In genomic region chr3:183265157-183265642, GRCh38 we compare ENCODE assay signal across 8 cellular contexts. TPM values are rescaled to one million over a fixed set of nuclear protein-coding genes. Genes with fewer than 3 reads are reported as not detected.
DNase-seq lines count a peak whose midpoint lies in the region; ATAC-seq and TF ChIP-seq lines count a peak whose summit lies in the region.

No MANE protein-coding gene starts in this region.

- peak; percentile 38 for DNase-seq in H7
- DNase-seq in Panc1 (ENCODE audit: low read depth, low spot score), result no peak
- peak; percentile 49 for DNase-seq in fibroblast of peridontal ligament (ENCODE audit: extremely low read depth)
- DNase-seq in neural progenitor cell (ENCODE audit: low spot score), result peak; percentile 82
- no peak for DNase-seq in activated T-cell treated with anti-CD3 and anti-CD28 coated beads, Interleukin-2, amount 50 U/mL, for 4 hours
- no peak for DNase-seq in mesenteric fat pad (ENCODE audit: low spot score)

- H3K27me3 ChIP-seq in H7 (ENCODE audit: control insufficient read depth, insufficient read depth, low read length) (no peaks in the 10 kb centered on the region; the same call in 1 of the 2 replicates), Panc1 (ENCODE audit: control insufficient read depth, insufficient read depth, low read length) (no peaks in the 10 kb centered on the region), neural progenitor cell (no peaks in the 10 kb centered on the region)

- H3K4me1 Mint-ChIP-seq in neural progenitor cell, result peaks cover 20% of the 10 kb centered on the region
- peaks cover 5% of the 10 kb centered on the region for H3K4me1 Mint-ChIP-seq in activated T-cell treated with anti-CD3 and anti-CD28 coated beads, Interleukin-2, amount 50 U/mL, for 4 hours (ENCODE audit: low read depth)

- H3K36me3 ChIP-seq in H7 (replicated peaks; ENCODE audit: control insufficient read depth, insufficient read depth, low read length), result no peaks in the 10 kb centered on the region
- no peaks in the 10 kb centered on the region for H3K36me3 ChIP-seq in Panc1 (ENCODE audit: control insufficient read depth, insufficient read depth, low read length)
- H3K36me3 ChIP-seq in neural progenitor cell, result no peaks in the 10 kb centered on the region

- peaks cover 36% of the 10 kb centered on the region for H3K79me2 ChIP-seq in neural progenitor cell (ENCODE audit: low read depth)

- BruUV-seq in Panc1 (replicated peaks; lab: Mats Ljungman, UMichigan), result no TSS peak

- peaks cover 18% of the 10 kb centered on the region for H3K36me3 Mint-ChIP-seq in neural progenitor cell
- H3K36me3 Mint-ChIP-seq in activated T-cell treated with anti-CD3 and anti-CD28 coated beads, Interleukin-2, amount 50 U/mL, for 4 hours (ENCODE audit: insufficient read depth), result peaks cover 21% of the 10 kb centered on the region

- CTCF ChIA-PET in Panc1 (lab: Charles Lee), result no interaction called here

- H3K9me3 ChIP-seq in Panc1 (ENCODE audit: control insufficient read depth, insufficient read depth, low read depth, low read length) (no peaks in the 10 kb centered on the region), neural progenitor cell (ENCODE audit: low read depth) (no peaks in the 10 kb centered on the region)

- no peak overlapping the region for H3K9ac ChIP-seq in neural progenitor cell

- no peak for TF ChIP-seq CTCF in Panc1 (IDR thresholded peaks at IDR 0.05)
- TF ChIP-seq CTCF in neural progenitor cell (IDR thresholded peaks at IDR 0.05), result no peak

- peak overlapping the region; percentile 20 for H2AFZ ChIP-seq in neural progenitor cell (replicated peaks)

- POLR2A ChIA-PET in Panc1 (lab: Charles Lee), result interaction anchor here (1.1 kb wide), 1 partner anchor 9 kb away, joined by 4 read pairs; no protein-coding TSS in a partner anchor

- in situ Hi-C loops in Panc1 (cut with HindIII; ENCODE audit: low pct_unique_long_range_greater_than_20kb, low sequenced_read_pairs), result no loop called here

- intact Hi-C loops in Panc1 (cut with micrococcal nuclease; ENCODE audit: unreplicated experiment), result no loop called here

- H3K4me3 Mint-ChIP-seq in neural progenitor cell, result no peak overlapping the region
- no peak overlapping the region for H3K4me3 Mint-ChIP-seq in activated T-cell treated with anti-CD3 and anti-CD28 coated beads, Interleukin-2, amount 50 U/mL, for 4 hours

- no peaks in the 10 kb centered on the region for H3K27me3 Mint-ChIP-seq in neural progenitor cell (ENCODE audit: insufficient read depth, low read depth)
- H3K27me3 Mint-ChIP-seq in activated T-cell treated with anti-CD3 and anti-CD28 coated beads, Interleukin-2, amount 50 U/mL, for 4 hours (ENCODE audit: low read depth), result peaks cover 4% of the 10 kb centered on the region

- H3K27ac Mint-ChIP-seq in neural progenitor cell, result no peak overlapping the region

- peak overlapping the region; percentile 74 for H3K4me2 ChIP-seq in neural progenitor cell

- no peaks in the 10 kb centered on the region for H3K9me3 Mint-ChIP-seq in neural progenitor cell
- no peaks in the 10 kb centered on the region for H3K9me3 Mint-ChIP-seq in activated T-cell treated with anti-CD3 and anti-CD28 coated beads, Interleukin-2, amount 50 U/mL, for 4 hours

- TF ChIP-seq POLR2A in GM18505 (IDR thresholded peaks at IDR 0.05; ENCODE audit: borderline replicate concordance, extremely low read depth, insufficient read depth, insufficient read length), result no peak

- H3K4me1 ChIP-seq in Panc1 (ENCODE audit: control insufficient read depth, insufficient read depth, low read length) (peaks cover 41% of the 10 kb centered on the region), neural progenitor cell (peaks cover 35% of the 10 kb centered on the region)

- no peak overlapping the region for H3K4me3 ChIP-seq in H7 (ENCODE audit: insufficient read depth, low read depth, low read length)
- H3K4me3 ChIP-seq in Panc1 (ENCODE audit: low read depth in 2 of 2, low read length in 2 of 2), result peak overlapping the region; percentile 7 to 41
- peak overlapping the region; percentile 34 for H3K4me3 ChIP-seq in neural progenitor cell

- peaks cover 34% of the 10 kb centered on the region for H3F3A ChIP-seq in neural progenitor cell (ENCODE audit: low read depth)

- peak overlapping the region; percentile 68 for H3K27ac ChIP-seq in Panc1 (ENCODE audit: low read length)
- H3K27ac ChIP-seq in neural progenitor cell, result peak overlapping the region; percentile 74

- peaks cover 5% of the 10 kb centered on the region for H4K20me1 ChIP-seq in neural progenitor cell (ENCODE audit: low read depth)

- ATAC-seq in Panc1 (peak; percentile 82), GM18519 (IDR thresholded peaks at IDR 0.05; ENCODE audit: low FRiP score, unreplicated experiment) (no peak), GM18505 (IDR thresholded peaks at IDR 0.05; ENCODE audit: unreplicated experiment) (no peak)
- no peak for ATAC-seq in activated T-cell treated with anti-CD3 and anti-CD28 coated beads, Interleukin-2, amount 50 U/mL, for 4 hours

RNA-seq across cellular contexts. Expression of gene B3GNT5, which starts 12.1 kb away (rescaled TPM):
- total RNA-seq in H7 (2014; rRNA removed; shearing (Covaris generic)), result 3.0 and 3.7 TPM in 2 replicates
- total RNA-seq in Panc1 (2021; ENCODE audit: unreplicated experiment) (22.8 TPM), neural progenitor cell (ENCODE audit: low replicate concordance) (9.0 and 14.1 TPM in 2 replicates), mesenteric fat pad (35.2 TPM)
- polyA plus RNA-seq in Panc1 (2012; ENCODE audit: insufficient read length), result 9.7 TPM
- 10 to 100 TPM; 24.1 to 66.6 (median 34.1) TPM for total RNA-seq in activated T-cell treated with anti-CD3 and anti-CD28 coated beads, Interleukin-2, amount 50 U/mL, for 4 hours

Comparison
In these comparisons a context has a peak if more than half of its experiments do, and no peak if none do; other contexts are left out.
1. DNase-seq: peak in H7 (single experiment), fibroblast of peridontal ligament (single experiment) and neural progenitor cell (single experiment); none in Panc1 (single experiment), activated T-cell treated with anti-CD3 and anti-CD28 coated beads, Interleukin-2, amount 50 U/mL, for 4 hours (single experiment) and mesenteric fat pad (single experiment).